In genomic region chr6:17485946-17486345, GRCh38 we compare ENCODE assay signal across 27 cellular contexts.
"Had no signal": no experiment of that assay in that cellular context is flagged by ENCODE, and none has a peak within 500 bp of the region (broad histone marks: within the 10 kb centered on the region; RNA-seq: fewer than 3 reads in every experiment).

No MANE protein-coding gene starts in this region.

- H3K4me3 ChIP-seq: ascending aorta, esophagus muscularis mucosa, gastroesophageal sphincter had no signal

- H3K4me3 Mint-ChIP-seq: activated CD4-positive, alpha-beta memory T cell treated with anti-CD3 and anti-CD28 coated beads, Interleukin-2, amount 10 ng/mL, durations not matched to agents 7 days and 5 days; activated CD4-positive, alpha-beta T cell treated with anti-CD3 and anti-CD28 coated beads, Interleukin-2, amount 10 ng/mL, durations not matched to agents 7 days and 5 days; activated naive CD4-positive, alpha-beta T cell treated with anti-CD3 and anti-CD28 coated beads, Interleukin-2, amount 10 ng/mL, durations not matched to agents 7 days and 5 days; activated naive CD8-positive, alpha-beta T cell treated with anti-CD3 and anti-CD28 coated beads, Interleukin-2, amount 10 ng/mL, durations not matched to agents 7 days and 5 days; activated T-cell treated with anti-CD3 and anti-CD28 coated beads, Interleukin-2, amount 50 U/mL, for 24 hours; activated T-cell treated with anti-CD3 and anti-CD28 coated beads, Interleukin-2, amount 50 U/mL, for 72 hours; effector memory CD8-positive, alpha-beta T cell had no signal

- H3K9me3 Mint-ChIP-seq: activated CD4-positive, alpha-beta memory T cell treated with anti-CD3 and anti-CD28 coated beads, Interleukin-2, amount 10 ng/mL, durations not matched to agents 7 days and 5 days; activated CD4-positive, alpha-beta T cell treated with anti-CD3 and anti-CD28 coated beads, Interleukin-2, amount 10 ng/mL, durations not matched to agents 7 days and 5 days; activated naive CD4-positive, alpha-beta T cell treated with anti-CD3 and anti-CD28 coated beads, Interleukin-2, amount 10 ng/mL, durations not matched to agents 7 days and 5 days; activated naive CD4-positive, alpha-beta T cell treated with anti-CD3 and anti-CD28 coated beads, Interleukin-2, amount 50 U/mL, for 72 hours; activated naive CD8-positive, alpha-beta T cell treated with anti-CD3 and anti-CD28 coated beads, Interleukin-2, amount 10 ng/mL, durations not matched to agents 7 days and 5 days; activated T-cell treated with anti-CD3 and anti-CD28 coated beads, Interleukin-2, amount 50 U/mL, for 24 hours; activated T-cell treated with anti-CD3 and anti-CD28 coated beads, Interleukin-2, amount 50 U/mL, for 72 hours; effector memory CD8-positive, alpha-beta T cell had no signal

- H3K27me3 ChIP-seq: ascending aorta, brain microvascular endothelial cell, esophagus muscularis mucosa, foreskin keratinocyte, gastroesophageal sphincter had no signal

- H3K9me3 ChIP-seq: ascending aorta, esophagus muscularis mucosa, gastroesophageal sphincter had no signal

- H3K4me1 Mint-ChIP-seq: activated CD4-positive, alpha-beta memory T cell treated with anti-CD3 and anti-CD28 coated beads, Interleukin-2, amount 10 ng/mL, durations not matched to agents 7 days and 5 days had no signal

- H3K27ac Mint-ChIP-seq: activated CD4-positive, alpha-beta memory T cell treated with anti-CD3 and anti-CD28 coated beads, Interleukin-2, amount 10 ng/mL, durations not matched to agents 7 days and 5 days; activated CD4-positive, alpha-beta T cell treated with anti-CD3 and anti-CD28 coated beads, Interleukin-2, amount 10 ng/mL, durations not matched to agents 7 days and 5 days; activated naive CD4-positive, alpha-beta T cell treated with anti-CD3 and anti-CD28 coated beads, Interleukin-2, amount 10 ng/mL, durations not matched to agents 7 days and 5 days; activated naive CD4-positive, alpha-beta T cell treated with anti-CD3 and anti-CD28 coated beads, Interleukin-2, amount 50 U/mL, for 72 hours; activated naive CD8-positive, alpha-beta T cell treated with anti-CD3 and anti-CD28 coated beads, Interleukin-2, amount 10 ng/mL, durations not matched to agents 7 days and 5 days; activated T-cell treated with anti-CD3 and anti-CD28 coated beads, Interleukin-2, amount 50 U/mL, for 24 hours; activated T-cell treated with anti-CD3 and anti-CD28 coated beads, Interleukin-2, amount 50 U/mL, for 72 hours; effector memory CD8-positive, alpha-beta T cell had no signal

- H3K4me1 ChIP-seq: ascending aorta, foreskin keratinocyte had no signal

- ATAC-seq: activated naive CD4-positive, alpha-beta T cell treated with anti-CD3 and anti-CD28 coated beads, Interleukin-2, amount 50 U/mL, for 72 hours; activated T-cell treated with anti-CD3 and anti-CD28 coated beads, Interleukin-2, amount 50 U/mL, for 72 hours; effector memory CD8-positive, alpha-beta T cell; foreskin keratinocyte; gastroesophageal sphincter had no signal

- FAIRE-seq: bronchial epithelial cell, colon had no signal

- H3K27ac ChIP-seq: ascending aorta, brain microvascular endothelial cell, esophagus muscularis mucosa, foreskin keratinocyte, gastroesophageal sphincter had no signal

- H3K36me3 Mint-ChIP-seq: activated naive CD4-positive, alpha-beta T cell treated with anti-CD3 and anti-CD28 coated beads, Interleukin-2, amount 10 ng/mL, durations not matched to agents 7 days and 5 days; activated naive CD4-positive, alpha-beta T cell treated with anti-CD3 and anti-CD28 coated beads, Interleukin-2, amount 50 U/mL, for 72 hours; activated naive CD8-positive, alpha-beta T cell treated with anti-CD3 and anti-CD28 coated beads, Interleukin-2, amount 10 ng/mL, durations not matched to agents 7 days and 5 days had no signal

- H3K36me3 ChIP-seq: ascending aorta, brain microvascular endothelial cell, gastroesophageal sphincter had no signal

- DNase-seq: activated CD4-positive, alpha-beta memory T cell treated with anti-CD3 and anti-CD28 coated beads, Interleukin-2, amount 10 ng/mL, durations not matched to agents 7 days and 5 days; activated CD4-positive, alpha-beta T cell treated with anti-CD3 and anti-CD28 coated beads for 1 hour; activated CD4-positive, alpha-beta T cell treated with anti-CD3 and anti-CD28 coated beads for 4 hours; activated CD4-positive, alpha-beta T cell treated with anti-CD3 and anti-CD28 coated beads, Interleukin-2, amount 10 ng/mL, durations not matched to agents 7 days and 5 days; activated CD4-positive, alpha-beta T cell treated with anti-CD3 and anti-CD28 coated beads, Interleukin-2, amount 50 U/mL, for 4 hours; activated CD8-positive, alpha-beta memory T cell treated with anti-CD3 and anti-CD28 coated beads, Interleukin-2, amount 50 U/mL, for 48 hours; activated gamma-delta T cell; activated naive CD4-positive, alpha-beta T cell; activated naive CD4-positive, alpha-beta T cell treated with anti-CD3 and anti-CD28 coated beads, Interleukin-2, amount 10 ng/mL, durations not matched to agents 7 days and 5 days; activated naive CD8-positive, alpha-beta T cell treated with anti-CD3 and anti-CD28 coated beads, Interleukin-2, amount 10 ng/mL, durations not matched to agents 7 days and 5 days; activated T-cell treated with anti-CD3 and anti-CD28 coated beads for 4 hours; activated T-cell treated with anti-CD3 and anti-CD28 coated beads, Interleukin-2, amount 50 U/mL, for 24 hours; activated T-cell treated with anti-CD3 and anti-CD28 coated beads, Interleukin-2, amount 50 U/mL, for 72 hours; brain microvascular endothelial cell; cortex of kidney; dermis blood vessel endothelial cell; effector CD4-positive, alpha-beta T cell; effector memory CD8-positive, alpha-beta T cell; erythroblast; foreskin keratinocyte; T-helper 2 cell had no signal
